In the genomic region with DNA sequence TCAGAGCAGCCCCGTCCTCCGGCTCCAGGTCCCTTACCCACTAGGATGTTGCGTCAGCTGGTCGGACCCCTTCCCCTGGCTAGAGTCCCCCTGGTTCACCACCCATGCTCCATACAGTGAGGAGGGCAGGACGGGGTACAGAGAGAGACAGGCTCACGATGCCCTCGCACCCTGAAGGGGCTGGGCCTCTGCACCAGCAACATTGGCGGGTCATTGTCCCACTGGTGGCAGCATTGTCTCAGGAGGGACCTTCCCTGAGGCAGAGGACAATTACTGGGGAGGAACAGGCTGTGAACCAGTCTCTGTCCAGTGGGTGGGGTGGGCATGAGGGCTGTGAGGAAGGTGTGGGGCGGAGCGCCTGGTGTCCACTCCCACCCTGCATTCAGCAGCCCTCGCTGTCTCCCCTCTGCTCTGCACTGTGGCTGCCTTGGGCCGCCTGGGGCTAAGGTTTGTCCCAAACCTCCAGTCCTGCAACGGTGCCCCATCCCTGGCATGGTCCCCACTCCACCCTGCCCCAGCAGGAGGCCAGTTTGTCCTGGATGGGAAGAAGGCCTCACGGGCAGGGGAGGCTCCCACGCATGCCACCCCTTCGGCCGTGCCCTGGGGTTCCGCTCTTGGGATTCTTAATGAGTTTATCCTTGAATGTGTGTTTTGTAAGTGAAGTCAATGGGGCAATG, we compare ENCODE assay signal across 13 cellular contexts. TPM values are rescaled to one million over a fixed set of nuclear protein-coding genes. Genes with fewer than 3 reads are reported as not detected.
DNase-seq lines count a peak whose midpoint lies in the region; ATAC-seq and TF ChIP-seq lines count a peak whose summit lies in the region.
"Had no signal": no experiment of that assay in that cellular context is flagged by ENCODE, and none has a peak within 500 bp of the region (broad histone marks: within the 10 kb centered on the region; RNA-seq: fewer than 3 reads in every experiment).

No MANE protein-coding gene starts in this region.

- H3K27me3 Mint-ChIP-seq in glutamatergic neuron (ENCODE audit: unreplicated experiment): peaks cover 21% of the 10 kb centered on the region
- no peaks in the 10 kb centered on the region for H3K27me3 Mint-ChIP-seq in progenitor cell of endocrine pancreas

- H4K20me1 ChIP-seq in BLaER1 treated with 17β-estradiol and CSF1 and Interleukin-3, amounts not matched to agents 10 nM and 100 nM: no peaks in the 10 kb centered on the region

- H3K27ac Mint-ChIP-seq in glutamatergic neuron (ENCODE audit: unreplicated experiment) (peak overlapping the region; percentile 80), progenitor cell of endocrine pancreas (no peak overlapping the region)
- H3K27ac Mint-ChIP-seq: CD8-positive, alpha-beta T cell had no signal

- TF ChIP-seq CTCF in glutamatergic neuron (IDR thresholded peaks at IDR 0.05; ENCODE audit: partially characterized antibody, unreplicated experiment) (no peak), progenitor cell of endocrine pancreas (IDR thresholded peaks at IDR 0.05; ENCODE audit: unreplicated experiment) (no peak)

- H3K9me3 Mint-ChIP-seq in glutamatergic neuron (ENCODE audit: unreplicated experiment) (peaks cover 14% of the 10 kb centered on the region), progenitor cell of endocrine pancreas (ENCODE audit: low read depth) (no peaks in the 10 kb centered on the region)
- H3K9me3 Mint-ChIP-seq: CD8-positive, alpha-beta T cell had no signal

- no peak overlapping the region for H3K4me3 Mint-ChIP-seq in glutamatergic neuron (ENCODE audit: unreplicated experiment)
- no peak overlapping the region for H3K4me3 Mint-ChIP-seq in progenitor cell of endocrine pancreas (ENCODE audit: low read depth)
- H3K4me3 Mint-ChIP-seq: CD8-positive, alpha-beta T cell had no signal

- no peak overlapping the region for H3K4me3 ChIP-seq in BLaER1 treated with 17β-estradiol and CSF1 and Interleukin-3, amounts not matched to agents 10 nM and 100 nM
- H3K4me3 ChIP-seq: esophagus squamous epithelium had no signal

- H3K36me3 Mint-ChIP-seq in glutamatergic neuron (ENCODE audit: unreplicated experiment) (no peaks in the 10 kb centered on the region), progenitor cell of endocrine pancreas (ENCODE audit: insufficient read depth) (no peaks in the 10 kb centered on the region)
- H3K36me3 Mint-ChIP-seq: CD8-positive, alpha-beta T cell had no signal

- H3K27ac ChIP-seq in BLaER1 treated with 17β-estradiol and CSF1 and Interleukin-3, amounts not matched to agents 10 nM and 100 nM: peak overlapping the region in 8 of 11 experiments; percentile 8 to 55 (median 31); a peak in 8 of 22 replicates
- H3K27ac ChIP-seq: esophagus squamous epithelium had no signal

- no peaks in the 10 kb centered on the region for H3K27me3 ChIP-seq in BLaER1 treated with 17β-estradiol and CSF1 and Interleukin-3, amounts not matched to agents 10 nM and 100 nM
- H3K27me3 ChIP-seq: esophagus squamous epithelium had no signal

- ATAC-seq in HG03175 (IDR thresholded peaks at IDR 0.05; ENCODE audit: unreplicated experiment): no peak
- no peak for ATAC-seq in GM21367 (IDR thresholded peaks at IDR 0.05; ENCODE audit: unreplicated experiment)
- ATAC-seq: CD8-positive, alpha-beta T cell had no signal

- H3K9me3 ChIP-seq in BLaER1 treated with 17β-estradiol and CSF1 and Interleukin-3, amounts not matched to agents 10 nM and 100 nM (replicated peaks in 1 of 11): peaks cover 0 to 6% (median 2%) of the 10 kb centered on the region in 11 experiments; a peak in 6 of 22 replicates
- H3K9me3 ChIP-seq: esophagus squamous epithelium had no signal

- H3K4me2 ChIP-seq in BLaER1 treated with 17β-estradiol and CSF1 and Interleukin-3, amounts not matched to agents 10 nM and 100 nM: peak overlapping the region; percentile 32 to 73 (median 56); a peak in 21 of 22 replicates

- peak overlapping the region in 3 of 11 experiments; percentile 37 to 47 (median 39); a peak in 4 of 22 replicates for H3K9ac ChIP-seq in BLaER1 treated with 17β-estradiol and CSF1 and Interleukin-3, amounts not matched to agents 10 nM and 100 nM

- peak; percentile 50 for DNase-seq in NCI-H69 (lab: John Stamatoyannopoulos, UW)
- no peak for DNase-seq in glutamatergic neuron
- peak; percentile 7 for DNase-seq in progenitor cell of endocrine pancreas (ENCODE audit: low spot score, unreplicated experiment)
- DNase-seq in activated CD4-positive, alpha-beta T cell treated with anti-CD3 and anti-CD28 coated beads for 1 hour: no peak
- DNase-seq: activated naive CD4-positive, alpha-beta T cell treated with anti-CD3 and anti-CD28 coated beads, Interleukin-2, amount 50 U/mL, for 16 hours; esophagus squamous epithelium; IMR-90; mesenchymal stem cell; NCI-H1105 had no signal

- no peaks in the 10 kb centered on the region for H3K36me3 ChIP-seq in BLaER1 treated with 17β-estradiol and CSF1 and Interleukin-3, amounts not matched to agents 10 nM and 100 nM
- H3K36me3 ChIP-seq: esophagus squamous epithelium had no signal

- peaks cover 32 to 48% (median 41%) of the 10 kb centered on the region in 10 experiments for H3K4me1 ChIP-seq in BLaER1 treated with 17β-estradiol and CSF1 and Interleukin-3, amounts not matched to agents 10 nM and 100 nM

- H3K4me1 Mint-ChIP-seq in glutamatergic neuron (ENCODE audit: low read depth, unreplicated experiment) (peaks cover 52% of the 10 kb centered on the region), progenitor cell of endocrine pancreas (ENCODE audit: low read depth) (peaks cover 14% of the 10 kb centered on the region)

RNA-seq across cellular contexts. Expression of gene KLF13, which starts 48.0 kb away (rescaled TPM):
- 141 TPM for total RNA-seq in glutamatergic neuron (ENCODE audit: unreplicated experiment)
- total RNA-seq in progenitor cell of endocrine pancreas: 26.9 and 34.0 TPM in 2 replicates

Comparison
In these comparisons a context has a peak if more than half of its experiments do, and no peak if none do; other contexts are left out.
1. DNase-seq: peak in NCI-H69 (single experiment) and progenitor cell of endocrine pancreas (single experiment); none in glutamatergic neuron (single experiment) and activated CD4-positive, alpha-beta T cell treated with anti-CD3 and anti-CD28 coated beads for 1 hour (single experiment).